21 cellular contexts compared by ENCODE assay signal in genomic region chr12:19880724-19881123, GRCh38.
DNase-seq lines count a peak whose midpoint lies in the region; FAIRE-seq and TF ChIP-seq lines count a peak whose summit lies in the region.
"Had no signal": no experiment of that assay in that cellular context is flagged by ENCODE, and none has a peak within 500 bp of the region (broad histone marks: within the 10 kb centered on the region; RNA-seq: fewer than 3 reads in every experiment).

No MANE protein-coding gene starts in this region.

- H3K27me3 ChIP-seq in astrocyte (ENCODE audit: insufficient read depth, low read length): no peaks in the 10 kb centered on the region
- no peaks in the 10 kb centered on the region for H3K27me3 ChIP-seq in smooth muscle cell (ENCODE audit: low read depth)
- H3K27me3 ChIP-seq: BLaER1 had no signal

- H3F3A ChIP-seq in smooth muscle cell (ENCODE audit: low read depth): no peaks in the 10 kb centered on the region

- H3K4me1 ChIP-seq in astrocyte (ENCODE audit: insufficient read depth, low read length) (no peaks in the 10 kb centered on the region), smooth muscle cell (ENCODE audit: low read depth) (no peaks in the 10 kb centered on the region)
- H3K4me1 ChIP-seq: BLaER1, Caco-2 had no signal

- H2AFZ ChIP-seq in astrocyte (ENCODE audit: low read depth, low read length) (no peak overlapping the region), smooth muscle cell (ENCODE audit: low read depth) (peak overlapping the region; percentile 50)
- H2AFZ ChIP-seq: GM23248 had no signal

- H3K9me3 ChIP-seq in astrocyte (ENCODE audit: insufficient read depth, low read depth, low read length) (no peaks in the 10 kb centered on the region), smooth muscle cell (replicated peaks; ENCODE audit: low read depth) (no peaks in the 10 kb centered on the region)
- H3K9me3 ChIP-seq: Caco-2 had no signal

- no peak for TF ChIP-seq CTCF in astrocyte (IDR thresholded peaks at IDR 0.05; ENCODE audit: insufficient read depth, low read depth, low read length)
- TF ChIP-seq CTCF in smooth muscle cell (IDR thresholded peaks at IDR 0.05; ENCODE audit: borderline replicate concordance, insufficient read depth, poor library complexity, severe bottlenecking): no peak

- H4K20me1 ChIP-seq in astrocyte (ENCODE audit: insufficient read depth, low read length): no peaks in the 10 kb centered on the region
- H4K20me1 ChIP-seq in smooth muscle cell (ENCODE audit: low read depth): no peaks in the 10 kb centered on the region
- H4K20me1 ChIP-seq: BLaER1 had no signal

- H3K27ac ChIP-seq in astrocyte (ENCODE audit: low read depth, low read length): no peak overlapping the region
- H3K27ac ChIP-seq in smooth muscle cell (ENCODE audit: low read depth): no peak overlapping the region
- H3K27ac ChIP-seq: BLaER1, C4-2B, GM23248 had no signal

- no peak overlapping the region for H3K4me3 ChIP-seq in astrocyte (ENCODE audit: insufficient read depth, low read depth, low read length)
- no peak overlapping the region for H3K4me3 ChIP-seq in smooth muscle cell
- H3K4me3 ChIP-seq: BLaER1, GM23248 had no signal

- H3K79me2 ChIP-seq in astrocyte (ENCODE audit: insufficient read depth, low read length): no peaks in the 10 kb centered on the region
- H3K79me2 ChIP-seq in smooth muscle cell (ENCODE audit: low read depth): no peaks in the 10 kb centered on the region

- H3K27me3 Mint-ChIP-seq in astrocyte (ENCODE audit: low read depth, unreplicated experiment): no peaks in the 10 kb centered on the region
- H3K27me3 Mint-ChIP-seq: B cell; CD4-positive, CD25-positive, alpha-beta regulatory T cell had no signal

- no peak overlapping the region for H3K27ac Mint-ChIP-seq in astrocyte (ENCODE audit: unreplicated experiment)
- H3K27ac Mint-ChIP-seq: B cell; CD4-positive, CD25-positive, alpha-beta regulatory T cell; CD8-positive, alpha-beta T cell had no signal

- no peak overlapping the region for H3K4me3 Mint-ChIP-seq in astrocyte (ENCODE audit: unreplicated experiment)
- H3K4me3 Mint-ChIP-seq: B cell; CD4-positive, CD25-positive, alpha-beta regulatory T cell; CD8-positive, alpha-beta T cell had no signal

- no peak for FAIRE-seq in astrocyte (lab: Jason Lieb, UNC)
- FAIRE-seq: G401.6, GM12892, GM19239, H1 had no signal

- H3K36me3 ChIP-seq in astrocyte (ENCODE audit: insufficient read depth, low read length) (no peaks in the 10 kb centered on the region), smooth muscle cell (ENCODE audit: low read depth) (no peaks in the 10 kb centered on the region)
- H3K36me3 ChIP-seq: BLaER1 had no signal

- H3K9ac ChIP-seq in astrocyte (ENCODE audit: low read length) (no peak overlapping the region), smooth muscle cell (ENCODE audit: low read depth) (no peak overlapping the region)
- H3K9ac ChIP-seq: BLaER1, GM23248 had no signal

- H3K9me3 Mint-ChIP-seq in astrocyte (ENCODE audit: unreplicated experiment): peaks cover 2% of the 10 kb centered on the region

- DNase-seq in amniotic epithelial cell (ENCODE audit: low read depth): peak; percentile 77
- peak; percentile 23 for DNase-seq in astrocyte (ENCODE audit: low read depth)
- DNase-seq in smooth muscle cell (lab: John Stamatoyannopoulos, UW; ENCODE audit: unreplicated experiment): no peak
- no peak for DNase-seq in epidermal melanocyte (ENCODE audit: insufficient read length, low spot score)
- no peak for DNase-seq in NCI-H2029 (lab: John Stamatoyannopoulos, UW)
- no peak for DNase-seq in stimulated activated CD4-positive, alpha-beta T cell treated with anti-CD3 and anti-CD28 coated beads, Interleukin-4, amount 100 ng/mL, for 24 hours
- DNase-seq: Caco-2; CD4-positive, CD25-positive, alpha-beta regulatory T cell; CD8-positive, alpha-beta T cell; DMS153; DND-41; GM23248; H7; HCEC 1CT had no signal

- H3K4me1 Mint-ChIP-seq in astrocyte (ENCODE audit: low read depth, unreplicated experiment): no peaks in the 10 kb centered on the region
- H3K4me1 Mint-ChIP-seq: B cell; CD4-positive, CD25-positive, alpha-beta regulatory T cell had no signal

- H3K4me2 ChIP-seq in astrocyte (ENCODE audit: low read length) (no peak overlapping the region), smooth muscle cell (no peak overlapping the region)
- H3K4me2 ChIP-seq: BLaER1 had no signal

- no peaks in the 10 kb centered on the region for H3K36me3 Mint-ChIP-seq in astrocyte (ENCODE audit: low read depth, unreplicated experiment)
- H3K36me3 Mint-ChIP-seq: CD4-positive, CD25-positive, alpha-beta regulatory T cell; CD8-positive, alpha-beta T cell had no signal

Comparison
In these comparisons a context has a peak if more than half of its experiments do, and no peak if none do; other contexts are left out.
1. DNase-seq: peak in amniotic epithelial cell (single experiment) and astrocyte (single experiment); none in smooth muscle cell (single experiment), epidermal melanocyte (single experiment), NCI-H2029 (single experiment) and stimulated activated CD4-positive, alpha-beta T cell treated with anti-CD3 and anti-CD28 coated beads, Interleukin-4, amount 100 ng/mL, for 24 hours (single experiment).